Comparison of ENCODE assay signal across 1 cellular context in genomic region chr19:15479391-15480345, GRCh38.
TF ChIP-seq lines count a peak whose summit lies in the region.

Gene PGLYRP2 (minus strand): TSS chr19:15479501. CDS start chr19:15479371, 130 bp downstream.

TF ChIP-seq in HepG2, 621 proteins besides CTCF, POLR2A, EP300 and RAD21 (continued from another document and continues in another):
- TF ChIP-seq ZNF574 (CRISPR knock-in tag; IDR thresholded peaks at IDR 0.05) (peak; percentile 67; the same call in 1 of the 2 replicates), E2F5 (CRISPR knock-in tag; conservative IDR thresholded peaks at IDR 0.05) (no peak), HOXA9 (CRISPR knock-in tag; IDR thresholded peaks at IDR 0.05; ENCODE audit: borderline replicate concordance) (no peak), REST (IDR thresholded peaks at IDR 0.05; ENCODE audit: borderline replicate concordance in 1 of 2, low read depth in 1 of 2, low read length in 2 of 2) (no peak), NR2F1 (CRISPR knock-in tag; IDR thresholded peaks at IDR 0.05) (peak; percentile 42 to 61; a peak in 2 of 4 replicates), BORCS8-MEF2B (CRISPR knock-in tag; IDR thresholded peaks at IDR 0.05) (no peak), AHR (CRISPR knock-in tag; IDR thresholded peaks at IDR 0.05) (no peak), HDAC1 (CRISPR knock-in tag; IDR thresholded peaks at IDR 0.05) (peak; percentile 69), BCL3 (CRISPR knock-in tag; IDR thresholded peaks at IDR 0.05) (no peak), HDAC6 (IDR thresholded peaks at IDR 0.05; ENCODE audit: low read depth, low read length) (no peak), NR0B2 (CRISPR knock-in tag; IDR thresholded peaks at IDR 0.05) (no peak), ZNF263 (CRISPR knock-in tag; IDR thresholded peaks at IDR 0.05) (0 out of 2 replicates have a peak, but pooled peaks have one; percentile 25), ZNF232 (CRISPR knock-in tag; IDR thresholded peaks at IDR 0.05; ENCODE audit: borderline replicate concordance) (0 out of 2 replicates have a peak, but pooled peaks have one; percentile 58), ZNF124 (CRISPR knock-in tag; IDR thresholded peaks at IDR 0.05) (0 out of 2 replicates have a peak, but pooled peaks have one; percentile 24), MAFG (CRISPR knock-in tag; IDR thresholded peaks at IDR 0.05) (no peak), PAF1 (CRISPR knock-in tag; IDR thresholded peaks at IDR 0.05) (no peak), GFI1 (CRISPR knock-in tag; IDR thresholded peaks at IDR 0.05; ENCODE audit: borderline replicate concordance) (no peak), KAT8 (CRISPR knock-in tag; IDR thresholded peaks at IDR 0.05) (no peak), ZNF589 (CRISPR knock-in tag; conservative IDR thresholded peaks at IDR 0.05) (no peak), ZSCAN5A (CRISPR knock-in tag; IDR thresholded peaks at IDR 0.05; ENCODE audit: borderline replicate concordance) (no peak), THAP7 (CRISPR knock-in tag; IDR thresholded peaks at IDR 0.05) (0 out of 2 replicates have a peak, but pooled peaks have one; percentile 73), STAG1 (CRISPR knock-in tag; IDR thresholded peaks at IDR 0.05) (peak; percentile 47), SOX6 (IDR thresholded peaks at IDR 0.05) (no peak), SOX6 (CRISPR knock-in tag; IDR thresholded peaks at IDR 0.05) (peak; percentile 64), ATF2 (CRISPR knock-in tag; IDR thresholded peaks at IDR 0.05) (0 out of 2 replicates have a peak, but pooled peaks have one; percentile 31), ZNF710 (CRISPR knock-in tag; IDR thresholded peaks at IDR 0.05; ENCODE audit: borderline replicate concordance) (peak; percentile 65; the same call in 1 of the 2 replicates), CSRNP2 (CRISPR knock-in tag; conservative IDR thresholded peaks at IDR 0.05; ENCODE audit: low read depth) (no peak), SKIL (CRISPR knock-in tag; IDR thresholded peaks at IDR 0.05; ENCODE audit: borderline replicate concordance) (no peak), SPEN (CRISPR knock-in tag; IDR thresholded peaks at IDR 0.05; ENCODE audit: low read depth) (0 out of 2 replicates have a peak, but pooled peaks have one; percentile 35), ZNF780A (CRISPR knock-in tag; IDR thresholded peaks at IDR 0.05) (no peak), RNF219 (CRISPR knock-in tag; IDR thresholded peaks at IDR 0.05) (no peak), KDM5A (IDR thresholded peaks at IDR 0.05; ENCODE audit: borderline replicate concordance, low read length) (no peak), ZNF550 (CRISPR knock-in tag; IDR thresholded peaks at IDR 0.05; ENCODE audit: borderline replicate concordance) (0 out of 2 replicates have a peak, but pooled peaks have one; percentile 38), ARNTL (CRISPR knock-in tag; IDR thresholded peaks at IDR 0.05) (0 out of 2 replicates have a peak, but pooled peaks have one; percentile 28), ZNF264 (CRISPR knock-in tag; IDR thresholded peaks at IDR 0.05) (peak; percentile 50; the same call in 1 of the 2 replicates), MAF1 (CRISPR knock-in tag; IDR thresholded peaks at IDR 0.05; ENCODE audit: borderline replicate concordance) (no peak), ZNF431 (CRISPR knock-in tag; IDR thresholded peaks at IDR 0.05; ENCODE audit: borderline replicate concordance, low read depth) (no peak)
